In genomic region chr22:49595465-49596078, GRCh38 we compare ENCODE assay signal across 1 cellular context.
A peak's percentile ranks its signal among the peaks of the same experiment; 100 is the strongest.
TF ChIP-seq lines count a peak whose summit lies in the region.

No MANE protein-coding gene starts in this region.

TF ChIP-seq in HepG2, 621 proteins besides CTCF, POLR2A, EP300 and RAD21:
- TF ChIP-seq ZUFSP (CRISPR knock-in tag; IDR thresholded peaks at IDR 0.05; ENCODE audit: borderline replicate concordance) (no peak), ZBTB40 (IDR thresholded peaks at IDR 0.05) (0 out of 2 replicates have a peak, but pooled peaks have one; percentile 16), ZBTB40 (CRISPR knock-in tag; IDR thresholded peaks at IDR 0.05) (no peak), NBN (conservative IDR thresholded peaks at IDR 0.05) (0 out of 2 replicates have a peak, but pooled peaks have one; percentile 51), ZNF589 (CRISPR knock-in tag; conservative IDR thresholded peaks at IDR 0.05) (no peak), CENPBD1 (CRISPR knock-in tag; IDR thresholded peaks at IDR 0.05; ENCODE audit: borderline replicate concordance, low read depth) (no peak), ATF3 (CRISPR knock-in tag; IDR thresholded peaks at IDR 0.05) (no peak), SKI (IDR thresholded peaks at IDR 0.05; ENCODE audit: partially characterized antibody) (no peak), TCF7 (IDR thresholded peaks at IDR 0.05; ENCODE audit: low read depth) (no peak), MIXL1 (CRISPR knock-in tag; IDR thresholded peaks at IDR 0.05) (no peak), HMGA1 (CRISPR knock-in tag; conservative IDR thresholded peaks at IDR 0.05) (no peak), SRF (IDR thresholded peaks at IDR 0.05; ENCODE audit: low read depth, low read length) (no peak), ZNF205 (CRISPR knock-in tag; IDR thresholded peaks at IDR 0.05) (no peak), ARID5B (CRISPR knock-in tag; IDR thresholded peaks at IDR 0.05) (no peak), CREB1 (IDR thresholded peaks at IDR 0.05) (peak; percentile 99), CREB1 (CRISPR knock-in tag; IDR thresholded peaks at IDR 0.05) (no peak), SOX6 (IDR thresholded peaks at IDR 0.05) (0 out of 2 replicates have a peak, but pooled peaks have one; percentile 47), SOX6 (CRISPR knock-in tag; IDR thresholded peaks at IDR 0.05) (no peak), ATF7 (IDR thresholded peaks at IDR 0.05) (peak; percentile 79), ATF7 (CRISPR knock-in tag; IDR thresholded peaks at IDR 0.05) (no peak), SP1 (IDR thresholded peaks at IDR 0.05) (0 out of 2 replicates have a peak, but pooled peaks have one; percentile 17), SP1 (CRISPR knock-in tag; IDR thresholded peaks at IDR 0.05) (no peak), MTA3 (CRISPR knock-in tag; IDR thresholded peaks at IDR 0.05) (no peak), CEBPZ (IDR thresholded peaks at IDR 0.05; ENCODE audit: low read length) (no peak), SNAPC2 (CRISPR knock-in tag; IDR thresholded peaks at IDR 0.05) (no peak), FOXP1 (IDR thresholded peaks at IDR 0.05) (0 out of 2 replicates have a peak, but pooled peaks have one; percentile 2), FOXP1 (CRISPR knock-in tag; IDR thresholded peaks at IDR 0.05) (no peak), ZNF143 (CRISPR knock-in tag; IDR thresholded peaks at IDR 0.05) (no peak), ZNF362 (CRISPR knock-in tag; IDR thresholded peaks at IDR 0.05; ENCODE audit: borderline replicate concordance) (no peak)
